25 cellular contexts compared by ENCODE assay signal in genomic region chr11:97622795-97623194, GRCh38.
"Had no signal": no experiment of that assay in that cellular context is flagged by ENCODE, and none has a peak within 500 bp of the region (broad histone marks: within the 10 kb centered on the region; RNA-seq: fewer than 3 reads in every experiment).

No MANE protein-coding gene starts in this region.

- H3K27me3 ChIP-seq: brain microvascular endothelial cell, foreskin keratinocyte, left lung, ovary, transverse colon had no signal

- ATAC-seq: activated naive CD8-positive, alpha-beta T cell treated with anti-CD3 and anti-CD28 coated beads, Interleukin-2, amount 50 U/mL, for 24 hours; foreskin keratinocyte; left lung; natural killer cell; stimulated activated naive B cell treated with anti-CD40 and anti-IgM and Interleukin-4, amounts not matched to agents 10 μg/mL and 1 μg/mL and 100 μg/mL, for 72 hours had no signal

- H3K4me1 ChIP-seq: foreskin keratinocyte, left lung, prostate gland, transverse colon had no signal

- DNase-seq: activated CD4-positive, alpha-beta T cell treated with anti-CD3 and anti-CD28 coated beads for 4 hours; activated CD4-positive, alpha-beta T cell treated with anti-CD3 and anti-CD28 coated beads, Interleukin-2, amount 50 U/mL, for 48 hours; activated CD4-positive, CD25-positive, alpha-beta regulatory T cell; activated effector memory CD4-positive, alpha-beta T cell treated with anti-CD3 and anti-CD28 coated beads, Interleukin-2, amount 50 U/mL, for 16 hours; activated naive CD4-positive, alpha-beta T cell treated with anti-CD3 and anti-CD28 coated beads, Interleukin-2, amount 50 U/mL, for 16 hours; activated naive CD8-positive, alpha-beta T cell treated with anti-CD3 and anti-CD28 coated beads, Interleukin-2, amount 50 U/mL, for 24 hours; anterior cingulate cortex; brain microvascular endothelial cell; cerebellar nuclear complex; cortex of kidney; endodermal cell; immature natural killer cell; kidney glomerular epithelial cell; left lung; midbrain; natural killer cell; ovary; stimulated activated CD4-positive, alpha-beta T cell treated with anti-CD3 and anti-CD28 coated beads, Interleukin-2, amount 100 ng/mL, for 48 hours; stimulated activated CD8-positive, alpha-beta memory T cell treated with anti-CD3 and anti-CD28 coated beads, Interleukin-4, amount 100 ng/mL, for 48 hours; stimulated activated naive B cell treated with anti-CD40 and anti-IgM and Interleukin-4, amounts not matched to agents 10 μg/mL and 1 μg/mL and 100 μg/mL, for 72 hours; T-helper 9 cell; transverse colon had no signal

- H3K27ac ChIP-seq: brain microvascular endothelial cell, foreskin keratinocyte, left lung, ovary, prostate gland, transverse colon had no signal

- H3K4me3 ChIP-seq: left lung, lung, ovary, prostate gland, transverse colon had no signal

- H3K9me3 ChIP-seq: left lung, ovary, prostate gland had no signal

- H3K36me3 ChIP-seq: brain microvascular endothelial cell, left lung, ovary, prostate gland, transverse colon had no signal
